ENCODE assay signal across 1 cellular context in genomic region chr2:231399046-231399852, GRCh38.
TF ChIP-seq lines count a peak whose summit lies in the region.

No MANE protein-coding gene starts in this region.

TF ChIP-seq in SK-N-SH treated with all-trans-retinoic acid at 6 μM for 48 hours, 23 proteins besides CTCF, POLR2A, EP300 and RAD21 (continued from another document):
- TF ChIP-seq PATZ1 (CRISPR knock-in tag; IDR thresholded peaks at IDR 0.05; ENCODE audit: borderline replicate concordance), result no peak
